In the genomic region with DNA sequence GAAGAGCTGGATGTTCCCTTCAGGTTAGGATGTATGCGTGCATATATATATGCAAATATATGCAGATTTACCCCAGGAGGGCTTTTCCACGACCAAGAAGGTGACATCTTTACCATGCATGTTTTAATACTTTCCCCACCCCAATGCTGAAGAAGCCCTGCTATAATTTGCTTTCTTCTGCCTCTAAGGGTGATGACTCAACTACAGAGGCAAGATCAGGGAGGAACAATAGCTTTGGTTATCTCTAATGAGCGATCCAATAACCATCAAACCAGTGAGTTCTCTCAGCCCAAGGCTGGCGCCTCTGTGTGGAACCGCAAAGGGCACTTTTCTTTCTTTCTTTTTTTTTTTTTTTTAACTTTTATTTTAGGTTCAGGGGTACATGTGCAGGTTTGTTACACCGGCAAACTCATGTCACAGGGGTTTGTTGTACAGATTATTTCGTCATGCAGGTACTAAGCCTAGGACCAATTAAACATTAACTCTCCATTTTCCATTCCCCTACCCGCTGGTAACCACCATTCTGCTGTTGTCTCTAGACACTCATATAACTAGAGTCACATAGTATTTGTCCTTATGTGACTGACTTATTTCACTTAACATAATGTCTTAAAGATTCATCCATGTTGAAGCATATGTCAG, we compare ENCODE assay signal across 10 cellular contexts. TPM values are rescaled to one million over a fixed set of nuclear protein-coding genes. Genes with fewer than 3 reads are reported as not detected.
A peak's percentile ranks its signal among the peaks of the same experiment; 100 is the strongest.
DNase-seq lines count a peak whose midpoint lies in the region; ATAC-seq lines count a peak whose summit lies in the region.
"Had no signal": no experiment of that assay in that cellular context is flagged by ENCODE, and none has a peak within 500 bp of the region (broad histone marks: within the 10 kb centered on the region; RNA-seq: fewer than 3 reads in every experiment).

No MANE protein-coding gene starts in this region.

- peaks cover 10% of the 10 kb centered on the region for H3K4me1 ChIP-seq in skeletal muscle satellite cell (ENCODE audit: control insufficient read depth, insufficient read depth, low read length)

- DNase-seq in RKO (ENCODE audit: low spot score) (peak; percentile 18), KBM-7 (no peak)
- DNase-seq in NK-92 treated with Interleukin-12 subunit alpha and Interleukin-12 subunit beta, amount 100 ng/mL, for 24 hours (lab: John Stamatoyannopoulos, UW): no peak
- DNase-seq: activated effector memory CD4-positive, alpha-beta T cell treated with Interleukin-2 at 50 U/mL for 16 hours; NCI-H2081 treated with DMSO at 0.1 percent for 48 hours had no signal

- ATAC-seq in GM19463 (IDR thresholded peaks at IDR 0.05; ENCODE audit: unreplicated experiment) (peak; percentile 40), esophagus mucosa (peak; percentile 53), GM21360 (IDR thresholded peaks at IDR 0.05; ENCODE audit: unreplicated experiment) (no peak), HG03439 (IDR thresholded peaks at IDR 0.05; ENCODE audit: unreplicated experiment) (no peak)

- peaks cover 12% of the 10 kb centered on the region for H3K27me3 ChIP-seq in skeletal muscle satellite cell (ENCODE audit: control insufficient read depth, insufficient read depth, low read length)

- in situ Hi-C loops in KBM-7 (cut with MboI; ENCODE audit: low pct_unique_long_range_greater_than_20kb, low sequenced_read_pairs): no loop called here

- peak overlapping the region; percentile 12 for H3K4me3 ChIP-seq in skeletal muscle satellite cell (ENCODE audit: low read length)

- peak overlapping the region; percentile 89 for H3K4me2 ChIP-seq in skeletal muscle satellite cell (ENCODE audit: low read length)

- H3K36me3 ChIP-seq in skeletal muscle satellite cell (ENCODE audit: insufficient read depth, low read length): no peaks in the 10 kb centered on the region

- H3K9ac ChIP-seq in skeletal muscle satellite cell (ENCODE audit: low read depth, low read length): no peak overlapping the region

- H3K9me3 ChIP-seq in skeletal muscle satellite cell (replicated peaks; ENCODE audit: low read length): no peaks in the 10 kb centered on the region

RNA-seq across cellular contexts. Expression of gene UBE2L5, which starts 25.7 kb away (rescaled TPM):
- total RNA-seq in esophagus mucosa: not detected
- not detected in 2 replicates for total RNA-seq in skeletal muscle satellite cell (2012; rRNA removed)

Comparison
In these comparisons a context has a peak if more than half of its experiments do, and no peak if none do; other contexts are left out.
1. ATAC-seq: peak in GM19463 (single experiment) and esophagus mucosa (single experiment); none in GM21360 (single experiment) and HG03439 (single experiment).